In the genomic region with DNA sequence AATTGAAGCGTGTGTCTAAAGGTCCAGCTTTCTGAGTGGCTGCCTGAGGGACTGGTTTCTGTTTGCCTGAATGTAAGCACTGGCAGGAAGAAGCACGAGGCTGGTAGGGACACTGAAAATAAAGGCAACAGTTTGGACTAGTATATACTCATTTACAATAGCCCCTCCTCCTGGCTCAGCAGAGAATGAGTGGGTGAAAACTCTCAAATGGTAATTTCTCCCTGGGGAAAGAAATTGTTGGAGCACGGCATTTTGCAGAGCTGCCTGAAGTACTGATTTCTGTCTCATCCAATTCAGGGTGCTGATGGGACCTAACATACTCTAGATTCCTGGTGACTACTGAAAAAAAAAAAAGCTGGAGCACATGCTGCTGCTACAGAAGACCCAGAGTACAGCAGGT, we compare ENCODE assay signal across 33 cellular contexts. TPM values are rescaled to one million over a fixed set of nuclear protein-coding genes. Genes with fewer than 3 reads are reported as not detected.
DNase-seq lines count a peak whose midpoint lies in the region; ATAC-seq and TF ChIP-seq lines count a peak whose summit lies in the region.
"Had no signal": no experiment of that assay in that cellular context is flagged by ENCODE, and none has a peak within 500 bp of the region (broad histone marks: within the 10 kb centered on the region; RNA-seq: fewer than 3 reads in every experiment).

No MANE protein-coding gene starts in this region.

- no peak for ATAC-seq in central memory CD8-positive, alpha-beta T cell (replicated peaks; ENCODE audit: extremely low read depth, poor library complexity, severe bottlenecking)
- no peak for ATAC-seq in GM23338
- ATAC-seq: gastrocnemius medialis, left ventricle myocardium superior, SK-N-SH treated with all-trans-retinoic acid at 6 μM for 48 hours had no signal

- CTCF ChIA-PET in activated CD4-positive, alpha-beta T cell treated with anti-CD3 and anti-CD28 coated beads, Interleukin-2, amount 10 ng/mL, durations not matched to agents 7 days and 5 days (lab: Charles Lee): no interaction called here

- peak overlapping the region; percentile 69 for H3K27ac Mint-ChIP-seq in activated CD4-positive, alpha-beta T cell treated with anti-CD3 and anti-CD28 coated beads, Interleukin-2, amount 10 ng/mL, durations not matched to agents 7 days and 5 days
- H3K27ac Mint-ChIP-seq in central memory CD8-positive, alpha-beta T cell (ENCODE audit: low read depth): peak overlapping the region; percentile 24
- H3K27ac Mint-ChIP-seq in GM23338: no peak overlapping the region
- H3K27ac Mint-ChIP-seq: activated naive CD4-positive, alpha-beta T cell treated with anti-CD3 and anti-CD28 coated beads, Interleukin-2, amount 50 U/mL, for 24 hours; mesothelial cell of epicardium had no signal

- no peaks in the 10 kb centered on the region for H3K36me3 ChIP-seq in GM23338 (ENCODE audit: insufficient read depth)
- H3K36me3 ChIP-seq: esophagus muscularis mucosa, gastrocnemius medialis, MG63, tibial artery had no signal

- no peaks in the 10 kb centered on the region for H3K27me3 ChIP-seq in GM23338 (ENCODE audit: insufficient read depth)
- H3K27me3 ChIP-seq: hepatocyte, MG63, tibial artery had no signal

- H3K79me2 ChIP-seq in GM23338 (replicated peaks; ENCODE audit: insufficient read depth): no peaks in the 10 kb centered on the region
- H3K79me2 ChIP-seq: hepatocyte had no signal

- H3K4me3 ChIP-seq in GM23338: no peak overlapping the region
- H3K4me3 ChIP-seq: coronary artery, esophagus muscularis mucosa, gastrocnemius medialis, hepatocyte, MG63, tibial artery had no signal

- peaks cover 12% of the 10 kb centered on the region for H3K9me3 Mint-ChIP-seq in activated CD4-positive, alpha-beta T cell treated with anti-CD3 and anti-CD28 coated beads, Interleukin-2, amount 10 ng/mL, durations not matched to agents 7 days and 5 days
- H3K9me3 Mint-ChIP-seq in central memory CD8-positive, alpha-beta T cell: peaks cover 6% of the 10 kb centered on the region
- H3K9me3 Mint-ChIP-seq in GM23338: no peaks in the 10 kb centered on the region; the same call in 2 of the 3 replicates

- TF ChIP-seq CTCF in GM23338 (conservative IDR thresholded peaks at IDR 0.05; ENCODE audit: low read depth in 2 of 2): no peak

- H3K4me1 ChIP-seq in GM23338 (ENCODE audit: insufficient read depth): no peaks in the 10 kb centered on the region
- H3K4me1 ChIP-seq: esophagus muscularis mucosa, gastrocnemius medialis, tibial artery had no signal

- POLR2A ChIA-PET in activated CD4-positive, alpha-beta T cell treated with anti-CD3 and anti-CD28 coated beads, Interleukin-2, amount 10 ng/mL, durations not matched to agents 7 days and 5 days (lab: Charles Lee): no interaction called here

- H2AFZ ChIP-seq in GM23338: no peak overlapping the region
- H2AFZ ChIP-seq: hepatocyte had no signal

- peaks cover 36% of the 10 kb centered on the region for H3K4me1 Mint-ChIP-seq in activated CD4-positive, alpha-beta T cell treated with anti-CD3 and anti-CD28 coated beads, Interleukin-2, amount 10 ng/mL, durations not matched to agents 7 days and 5 days
- H3K4me1 Mint-ChIP-seq in central memory CD8-positive, alpha-beta T cell: peaks cover 44% of the 10 kb centered on the region
- H3K4me1 Mint-ChIP-seq in GM23338: no peaks in the 10 kb centered on the region; the same call in 2 of the 3 replicates
- H3K4me1 Mint-ChIP-seq: mesothelial cell of epicardium, naive B cell had no signal

- peaks cover 20% of the 10 kb centered on the region for H3K36me3 Mint-ChIP-seq in activated CD4-positive, alpha-beta T cell treated with anti-CD3 and anti-CD28 coated beads, Interleukin-2, amount 10 ng/mL, durations not matched to agents 7 days and 5 days (ENCODE audit: low read depth)
- peaks cover 5% of the 10 kb centered on the region for H3K36me3 Mint-ChIP-seq in central memory CD8-positive, alpha-beta T cell (ENCODE audit: insufficient read depth)
- no peaks in the 10 kb centered on the region for H3K36me3 Mint-ChIP-seq in GM23338 (ENCODE audit: low read depth)

- no peaks in the 10 kb centered on the region for H3K9me2 ChIP-seq in GM23338 (ENCODE audit: insufficient read depth)

- H4K20me1 ChIP-seq in GM23338 (replicated peaks; ENCODE audit: insufficient read depth): no peaks in the 10 kb centered on the region

- H3K4me2 ChIP-seq in GM23338: no peak overlapping the region
- H3K4me2 ChIP-seq: hepatocyte had no signal

- H3F3A ChIP-seq in GM23338 (replicated peaks; ENCODE audit: low read depth): no peaks in the 10 kb centered on the region

- H3K27ac ChIP-seq in GM23338 (ENCODE audit: low read depth): no peak overlapping the region
- H3K27ac ChIP-seq: 22Rv1, coronary artery, esophagus muscularis mucosa, gastrocnemius medialis, hepatocyte, tibial artery had no signal

- peaks cover 19% of the 10 kb centered on the region for H3K27me3 Mint-ChIP-seq in activated CD4-positive, alpha-beta T cell treated with anti-CD3 and anti-CD28 coated beads, Interleukin-2, amount 10 ng/mL, durations not matched to agents 7 days and 5 days
- no peaks in the 10 kb centered on the region for H3K27me3 Mint-ChIP-seq in central memory CD8-positive, alpha-beta T cell
- H3K27me3 Mint-ChIP-seq in GM23338 (ENCODE audit: insufficient read depth, low read depth, poor library complexity): no peaks in the 10 kb centered on the region
- H3K27me3 Mint-ChIP-seq: activated naive CD4-positive, alpha-beta T cell treated with anti-CD3 and anti-CD28 coated beads, Interleukin-2, amount 50 U/mL, for 24 hours; effector memory CD8-positive, alpha-beta T cell had no signal

- no peak overlapping the region for H3K4me3 Mint-ChIP-seq in activated CD4-positive, alpha-beta T cell treated with anti-CD3 and anti-CD28 coated beads, Interleukin-2, amount 10 ng/mL, durations not matched to agents 7 days and 5 days
- no peak overlapping the region for H3K4me3 Mint-ChIP-seq in central memory CD8-positive, alpha-beta T cell
- H3K4me3 Mint-ChIP-seq in GM23338: no peak overlapping the region
- H3K4me3 Mint-ChIP-seq: mesothelial cell of epicardium, naive B cell had no signal

- DNase-seq in activated CD4-positive, alpha-beta T cell treated with anti-CD3 and anti-CD28 coated beads, Interleukin-2, amount 10 ng/mL, durations not matched to agents 7 days and 5 days: no peak
- no peak for DNase-seq in activated CD4-positive, alpha-beta T cell treated with anti-CD3 and anti-CD28 coated beads for 1 hour
- DNase-seq in M059J (ENCODE audit: low read depth): peak; percentile 5
- DNase-seq in central memory CD8-positive, alpha-beta T cell (ENCODE audit: low spot score in 2 of 2): no peak
- peak; percentile 42 for DNase-seq in kidney glomerular epithelial cell (lab: John Stamatoyannopoulos, UW)
- DNase-seq in GM23338 (ENCODE audit: low spot score): no peak
- DNase-seq in islet precursor cell: no peak
- no peak for DNase-seq in stimulated activated CD4-positive, alpha-beta T cell treated with anti-CD3 and anti-CD28 coated beads, Interleukin-4, amount 100 ng/mL, for 1 hour
- DNase-seq: AML-193; amygdala; DMS153; gastrocnemius medialis; left ventricle myocardium superior; MG63; naive B cell; NCI-H1417; NCI-H2107; NCI-H446; occipital lobe; stimulated activated CD8-positive, alpha-beta memory T cell treated with anti-CD3 and anti-CD28 coated beads, Interleukin-4, amount 100 ng/mL, for 48 hours; tibial artery had no signal

TF ChIP-seq in GM23338, 12 proteins besides CTCF, POLR2A, EP300 and RAD21:
- TF ChIP-seq JUNB (IDR thresholded peaks at IDR 0.05; ENCODE audit: unreplicated experiment) (no peak), NANOG (IDR thresholded peaks at IDR 0.05; ENCODE audit: borderline replicate concordance) (no peak), EZH2 (IDR thresholded peaks at IDR 0.05; ENCODE audit: low read depth, unreplicated experiment) (no peak), ZNF114 (CRISPR knock-in tag; IDR thresholded peaks at IDR 0.05) (no peak), EZH2phosphoT487 (IDR thresholded peaks at IDR 0.05; ENCODE audit: unreplicated experiment) (no peak), CREB1 (CRISPR knock-in tag; IDR thresholded peaks at IDR 0.05; ENCODE audit: low read depth) (no peak), ZNF331 (CRISPR knock-in tag; IDR thresholded peaks at IDR 0.05; ENCODE audit: low read depth) (no peak)
- TF ChIP-seq, protein P1, sequence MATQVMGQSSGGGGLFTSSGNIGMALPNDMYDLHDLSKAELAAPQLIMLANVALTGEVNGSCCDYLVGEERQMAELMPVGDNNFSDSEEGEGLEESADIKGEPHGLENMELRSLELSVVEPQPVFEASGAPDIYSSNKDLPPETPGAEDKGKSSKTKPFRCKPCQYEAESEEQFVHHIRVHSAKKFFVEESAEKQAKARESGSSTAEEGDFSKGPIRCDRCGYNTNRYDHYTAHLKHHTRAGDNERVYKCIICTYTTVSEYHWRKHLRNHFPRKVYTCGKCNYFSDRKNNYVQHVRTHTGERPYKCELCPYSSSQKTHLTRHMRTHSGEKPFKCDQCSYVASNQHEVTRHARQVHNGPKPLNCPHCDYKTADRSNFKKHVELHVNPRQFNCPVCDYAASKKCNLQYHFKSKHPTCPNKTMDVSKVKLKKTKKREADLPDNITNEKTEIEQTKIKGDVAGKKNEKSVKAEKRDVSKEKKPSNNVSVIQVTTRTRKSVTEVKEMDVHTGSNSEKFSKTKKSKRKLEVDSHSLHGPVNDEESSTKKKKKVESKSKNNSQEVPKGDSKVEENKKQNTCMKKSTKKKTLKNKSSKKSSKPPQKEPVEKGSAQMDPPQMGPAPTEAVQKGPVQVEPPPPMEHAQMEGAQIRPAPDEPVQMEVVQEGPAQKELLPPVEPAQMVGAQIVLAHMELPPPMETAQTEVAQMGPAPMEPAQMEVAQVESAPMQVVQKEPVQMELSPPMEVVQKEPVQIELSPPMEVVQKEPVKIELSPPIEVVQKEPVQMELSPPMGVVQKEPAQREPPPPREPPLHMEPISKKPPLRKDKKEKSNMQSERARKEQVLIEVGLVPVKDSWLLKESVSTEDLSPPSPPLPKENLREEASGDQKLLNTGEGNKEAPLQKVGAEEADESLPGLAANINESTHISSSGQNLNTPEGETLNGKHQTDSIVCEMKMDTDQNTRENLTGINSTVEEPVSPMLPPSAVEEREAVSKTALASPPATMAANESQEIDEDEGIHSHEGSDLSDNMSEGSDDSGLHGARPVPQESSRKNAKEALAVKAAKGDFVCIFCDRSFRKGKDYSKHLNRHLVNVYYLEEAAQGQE (IDR thresholded peaks at IDR 0.05; ENCODE audit: unreplicated experiment): no peak

RNA-seq across cellular contexts. Expression of gene SPP2, which starts 17.3 kb away (rescaled TPM):
- not detected for total RNA-seq in activated CD4-positive, alpha-beta T cell treated with anti-CD3 and anti-CD28 coated beads, Interleukin-2, amount 10 ng/mL, durations not matched to agents 7 days and 5 days
- total RNA-seq in M059J (2014; rRNA removed; shearing (Covaris generic)): 0.27 TPM in 1 of 2 replicates, not detected in the other
- not detected in 2 replicates for total RNA-seq in GM23338 (2014; rRNA removed; shearing (Covaris generic))
- not detected in 2 replicates for polyA plus RNA-seq in GM23338 (2016; fragmentation: Nextera tagmentation; extraction: Ambion mirVana)
- total RNA-seq: bronchial epithelial cell; esophagus muscularis mucosa; left ventricle myocardium superior; mesothelial cell of epicardium; occipital lobe; pulmonary artery endothelial cell; skeletal muscle tissue; T-helper 2 cell treated with Interferon-gamma antibody and Interleukin-4, amounts not matched to agents 100 ng/mL and 5 ng/mL, for 36 hours had no signal

Comparison
In these comparisons a context has a peak if more than half of its experiments do, and no peak if none do; other contexts are left out.
1. DNase-seq: peak in M059J (single experiment) and kidney glomerular epithelial cell (single experiment); none in activated CD4-positive, alpha-beta T cell treated with anti-CD3 and anti-CD28 coated beads, Interleukin-2, amount 10 ng/mL, durations not matched to agents 7 days and 5 days (single experiment), activated CD4-positive, alpha-beta T cell treated with anti-CD3 and anti-CD28 coated beads for 1 hour (single experiment), central memory CD8-positive, alpha-beta T cell (0 of 2), GM23338 (single experiment), islet precursor cell (single experiment) and stimulated activated CD4-positive, alpha-beta T cell treated with anti-CD3 and anti-CD28 coated beads, Interleukin-4, amount 100 ng/mL, for 1 hour (single experiment).